2 cellular contexts compared by ENCODE assay signal in genomic region chr11:129818236-129818635, GRCh38. TPM values are rescaled to one million over a fixed set of nuclear protein-coding genes. Genes with fewer than 3 reads are reported as not detected.
"Had no signal": no experiment of that assay in that cellular context is flagged by ENCODE, and none has a peak within 500 bp of the region (broad histone marks: within the 10 kb centered on the region; RNA-seq: fewer than 3 reads in every experiment).

No MANE protein-coding gene starts in this region.

RNA-seq across cellular contexts. Expression of gene TMEM45B, which starts 2.6 kb away (rescaled TPM):
- total RNA-seq: chondrocyte, right cardiac atrium had no signal
- polyA plus RNA-seq: right cardiac atrium had no signal
